In the genomic region with DNA sequence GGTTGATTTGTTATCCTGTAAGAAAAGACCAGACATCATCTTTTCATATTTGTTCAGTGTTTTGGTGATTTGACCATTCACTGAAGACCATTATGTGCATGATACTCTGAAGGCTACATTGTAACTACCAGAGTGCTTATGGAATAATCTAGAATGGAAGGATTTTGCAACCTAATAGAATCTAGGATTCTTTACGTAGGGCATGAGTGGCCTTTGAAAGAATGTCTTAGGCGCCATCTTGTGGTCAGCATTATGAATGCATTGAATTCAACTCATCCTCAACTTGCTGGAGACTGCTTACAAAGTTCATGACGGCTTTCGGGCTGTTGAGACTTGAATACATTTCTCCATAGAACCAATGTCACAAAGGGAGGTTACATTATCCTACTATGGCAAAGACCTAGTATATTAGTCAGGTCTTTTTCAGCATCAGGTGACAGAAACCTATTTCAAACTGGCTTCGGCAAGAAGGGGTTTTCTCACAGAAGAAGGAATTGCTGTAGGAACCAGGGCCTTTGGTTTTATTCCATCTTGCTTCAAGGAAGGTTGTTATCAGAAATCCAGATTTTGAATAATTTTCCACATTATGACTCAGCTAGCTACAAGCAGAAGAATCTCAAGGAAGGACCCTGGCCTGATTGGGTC, we compare ENCODE assay signal across 8 cellular contexts.
DNase-seq lines count a peak whose midpoint lies in the region; ATAC-seq, FAIRE-seq and TF ChIP-seq lines count a peak whose summit lies in the region.

No MANE protein-coding gene starts in this region.

- no peak overlapping the region for H3K4me3 ChIP-seq in prostate gland

- ATAC-seq in GM19467 (IDR thresholded peaks at IDR 0.05; ENCODE audit: unreplicated experiment) (peak; percentile 77), GM21737 (IDR thresholded peaks at IDR 0.05; ENCODE audit: unreplicated experiment) (no peak)

- TF ChIP-seq POLR2A in prostate gland (IDR thresholded peaks at IDR 0.05) = no peak

- no peak overlapping the region for H3K27ac Mint-ChIP-seq in activated naive CD8-positive, alpha-beta T cell treated with anti-CD3 and anti-CD28 coated beads for 36 hours

- no peaks in the 10 kb centered on the region for H3K36me3 ChIP-seq in prostate gland

- peak; percentile 85 for FAIRE-seq in D721Med (lab: Jason Lieb, UNC)

- WGBS in prostate gland = 19% methylated on average over 5 of the region's 5 CpGs

- intact Hi-C loops in head of caudate nucleus (cut with DNase I) (loop anchor here (5.0 kb wide), 2 partner anchors 153 to 862 kb away; a partner anchor contains a TSS), prostate gland (cut with DNase I) (loop anchor here (5.0 to 10.0 kb wide), 3 partner anchors 133 to 865 kb away; a partner anchor contains a TSS)

- H3K9me3 ChIP-seq in prostate gland = no peaks in the 10 kb centered on the region

- no peak overlapping the region for H3K4me3 Mint-ChIP-seq in activated naive CD8-positive, alpha-beta T cell treated with anti-CD3 and anti-CD28 coated beads for 36 hours

- no peaks in the 10 kb centered on the region for H3K9me3 Mint-ChIP-seq in activated naive CD8-positive, alpha-beta T cell treated with anti-CD3 and anti-CD28 coated beads for 36 hours

- no peaks in the 10 kb centered on the region for H3K4me1 ChIP-seq in prostate gland (replicated peaks)

- peaks cover 2% of the 10 kb centered on the region for H3K4me1 Mint-ChIP-seq in activated naive CD8-positive, alpha-beta T cell treated with anti-CD3 and anti-CD28 coated beads for 36 hours

- H3K27ac ChIP-seq in prostate gland = no peak overlapping the region

- H3K36me3 Mint-ChIP-seq in activated naive CD8-positive, alpha-beta T cell treated with anti-CD3 and anti-CD28 coated beads for 36 hours = no peaks in the 10 kb centered on the region

- H3K27me3 Mint-ChIP-seq in activated naive CD8-positive, alpha-beta T cell treated with anti-CD3 and anti-CD28 coated beads for 36 hours = no peaks in the 10 kb centered on the region

- TF ChIP-seq CTCF in D721Med (IDR thresholded peaks at IDR 0.05; ENCODE audit: insufficient read depth, missing control alignments) = peak; percentile 92
- peak; percentile 46 to 86 (median 84) for TF ChIP-seq CTCF in prostate gland (IDR thresholded peaks at IDR 0.05)

- in situ Hi-C loops in KBM-7 (cut with MboI; ENCODE audit: low pct_unique_long_range_greater_than_20kb, low sequenced_read_pairs) = loop anchor here (10.0 to 25.0 kb wide), 2 partner anchors 125 to 872 kb away; no protein-coding TSS in a partner anchor

- DNase-seq in D721Med (ENCODE audit: insufficient read length, low spot score) (peak; percentile 25), KBM-7 (peak; percentile 84), RKO (ENCODE audit: low spot score) (peak; percentile 80), head of caudate nucleus (peak in 32 of 42 donors; percentile 19 to 88 (median 66)), prostate gland (ENCODE audit: low spot score) (peak; percentile 67)
- peak; percentile 17 for DNase-seq in activated naive CD8-positive, alpha-beta T cell treated with anti-CD3 and anti-CD28 coated beads for 36 hours

- peaks cover 1% of the 10 kb centered on the region for H3K27me3 ChIP-seq in prostate gland (replicated peaks; ENCODE audit: insufficient read depth)

Comparison
In these comparisons a context has a peak if more than half of its experiments do, and no peak if none do; other contexts are left out.
1. DNase-seq: peak in every context shown above with its lines; median percentile 84 in KBM-7; 80 in RKO; 67 in prostate gland; 66 in head of caudate nucleus; 25 in D721Med; 17 in activated naive CD8-positive, alpha-beta T cell treated with anti-CD3 and anti-CD28 coated beads for 36 hours.